Comparison of ENCODE assay signal across 9 cellular contexts in the genomic region with DNA sequence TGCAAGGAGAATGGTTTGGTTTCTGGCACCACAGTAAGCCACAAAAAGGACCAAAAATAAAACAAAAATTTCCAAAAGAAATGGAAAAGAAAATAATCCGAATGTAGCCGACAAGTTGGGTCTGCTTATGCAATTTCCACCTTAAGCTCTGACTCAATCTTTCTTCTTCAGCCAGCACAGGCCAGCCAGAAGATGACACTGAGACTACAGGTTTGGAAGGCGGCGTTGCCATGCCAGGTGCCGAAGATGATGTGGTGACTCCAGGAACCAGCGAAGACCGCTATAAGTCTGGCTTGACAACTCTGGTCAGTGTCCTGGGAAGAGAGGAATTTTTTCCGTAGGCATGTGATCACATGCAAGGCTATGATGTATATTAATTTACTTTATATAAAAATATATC. TPM values are rescaled to one million over a fixed set of nuclear protein-coding genes. Genes with fewer than 3 reads are reported as not detected.
"Had no signal": no experiment of that assay in that cellular context is flagged by ENCODE, and none has a peak within 500 bp of the region (broad histone marks: within the 10 kb centered on the region; RNA-seq: fewer than 3 reads in every experiment).

No MANE protein-coding gene starts in this region.

- H3K4me3 Mint-ChIP-seq: HFFc6 had no signal

- H3K27ac ChIP-seq: GM23248 had no signal

- H3K4me3 ChIP-seq: GM23248, HAP-1, K562 had no signal

- ATAC-seq: HCT116, K562 had no signal

- H2AFZ ChIP-seq: GM23248 had no signal

- H3K27ac Mint-ChIP-seq: HFFc6 had no signal

- DNase-seq: GM23248, GOT3, H7, HFFc6, IMR-90 had no signal

- H3K9me3 ChIP-seq: HAP-1 had no signal

- H3K9ac ChIP-seq: GM23248 had no signal

RNA-seq across cellular contexts. Expression of a gene that starts 23.4 kb away (rescaled TPM):
- total RNA-seq: HFFc6, HT-29, IMR-90 had no signal
- polyA plus RNA-seq: K562 had no signal
